ENCODE assay signal across 8 cellular contexts in genomic region chr17:45225964-45226530, GRCh38. TPM values are rescaled to one million over a fixed set of nuclear protein-coding genes. Genes with fewer than 3 reads are reported as not detected.
DNase-seq lines count a peak whose midpoint lies in the region; ATAC-seq lines count a peak whose summit lies in the region.

No MANE protein-coding gene starts in this region.

- H3K9me3 Mint-ChIP-seq in T-cell = no peaks in the 10 kb centered on the region
- no peaks in the 10 kb centered on the region for H3K9me3 Mint-ChIP-seq in activated naive CD8-positive, alpha-beta T cell treated with anti-CD3 and anti-CD28 coated beads, Interleukin-2, amount 50 U/mL, for 24 hours

- ATAC-seq in GM18517 (IDR thresholded peaks at IDR 0.05; ENCODE audit: unreplicated experiment) (peak; percentile 37), HG03097 (IDR thresholded peaks at IDR 0.05; ENCODE audit: low FRiP score, unreplicated experiment) (peak; percentile 45), T-cell (replicated peaks in 1 of 4) (peak; percentile 72 to 77 (median 75))
- ATAC-seq in activated naive CD8-positive, alpha-beta T cell treated with anti-CD3 and anti-CD28 coated beads, Interleukin-2, amount 50 U/mL, for 24 hours = peak; percentile 40

- peak overlapping the region; percentile 99 for H3K27ac Mint-ChIP-seq in T-cell
- H3K27ac Mint-ChIP-seq in activated naive CD8-positive, alpha-beta T cell treated with anti-CD3 and anti-CD28 coated beads, Interleukin-2, amount 50 U/mL, for 24 hours = peak overlapping the region; percentile 97

- DNase-seq in T-cell (peak; percentile 89 to 99 (median 96)), lung microvascular endothelial cell (ENCODE audit: low read depth in 2 of 2) (peak; percentile 42 to 56), dedifferentiated amniotic fluid mesenchymal stem cell (ENCODE audit: extremely low spot score) (no peak), NCI-H1694 (lab: John Stamatoyannopoulos, UW) (no peak)
- DNase-seq in activated naive CD8-positive, alpha-beta T cell treated with anti-CD3 and anti-CD28 coated beads, Interleukin-2, amount 50 U/mL, for 24 hours = peak; percentile 96
- peak; percentile 84 to 87 for DNase-seq in stimulated activated CD8-positive, alpha-beta memory T cell treated with anti-CD3 and anti-CD28 coated beads, Interleukin-7, amount 100 ng/mL, for 1 hour (ENCODE audit: low read depth in 2 of 2)

- no peaks in the 10 kb centered on the region for H3K36me3 Mint-ChIP-seq in T-cell
- H3K36me3 Mint-ChIP-seq in activated naive CD8-positive, alpha-beta T cell treated with anti-CD3 and anti-CD28 coated beads, Interleukin-2, amount 50 U/mL, for 24 hours (ENCODE audit: low read depth) = peaks cover 16% of the 10 kb centered on the region

- peak overlapping the region; percentile 95 to 100 (median 99) for H3K4me3 Mint-ChIP-seq in T-cell
- peak overlapping the region; percentile 99 for H3K4me3 Mint-ChIP-seq in activated naive CD8-positive, alpha-beta T cell treated with anti-CD3 and anti-CD28 coated beads, Interleukin-2, amount 50 U/mL, for 24 hours

- CTCF ChIA-PET in T-cell (lab: Charles Lee) = interaction anchor here (0.6 to 1.5 kb wide), 12 partner anchors 9 to 91 kb away, joined by 3 to 13 read pairs (median 4); partner anchors contain the start of genes ACBD4 (in 1 of the 2) and MAP3K14 (in 1 of the 2)

- H3K4me1 Mint-ChIP-seq in T-cell = peaks cover 62 to 78% (median 71%) of the 10 kb centered on the region in 3 donors
- H3K4me1 Mint-ChIP-seq in activated naive CD8-positive, alpha-beta T cell treated with anti-CD3 and anti-CD28 coated beads, Interleukin-2, amount 50 U/mL, for 24 hours = peaks cover 78% of the 10 kb centered on the region

- POLR2A ChIA-PET in T-cell (lab: Charles Lee) = interaction anchor here (0.5 to 1.6 kb wide), 5 partner anchors 10 to 90 kb away, joined by 3 to 6 read pairs (median 5); partner anchors contain the start of gene HEXIM1 (in 1 of the 2)

- no peaks in the 10 kb centered on the region for H3K27me3 Mint-ChIP-seq in T-cell
- no peaks in the 10 kb centered on the region for H3K27me3 Mint-ChIP-seq in activated naive CD8-positive, alpha-beta T cell treated with anti-CD3 and anti-CD28 coated beads, Interleukin-2, amount 50 U/mL, for 24 hours

RNA-seq across cellular contexts. Expression of gene FMNL1, which starts 4.4 kb away (rescaled TPM):
- total RNA-seq in T-cell = 100 to 1,000 TPM; 362 to 473 (median 457) TPM
- total RNA-seq in lung microvascular endothelial cell = 0.65 and 0.79 TPM in 2 replicates

RNA-seq across cellular contexts. Expression of gene SPATA32, which starts 35.8 kb away (rescaled TPM):
- total RNA-seq in T-cell (under 1 TPM in 4 of 5 donors, not detected in 1; 0.37 to 0.55 (median 0.42) TPM), lung microvascular endothelial cell (not detected in 2 replicates)

Comparison
In these comparisons a context has a peak if more than half of its experiments do, and no peak if none do; other contexts are left out.
1. DNase-seq: peak in T-cell (34 of 34), activated naive CD8-positive, alpha-beta T cell treated with anti-CD3 and anti-CD28 coated beads, Interleukin-2, amount 50 U/mL, for 24 hours (single experiment), lung microvascular endothelial cell (2 of 2) and stimulated activated CD8-positive, alpha-beta memory T cell treated with anti-CD3 and anti-CD28 coated beads, Interleukin-7, amount 100 ng/mL, for 1 hour (2 of 2); none in dedifferentiated amniotic fluid mesenchymal stem cell (single experiment) and NCI-H1694 (single experiment).
2. RNA of gene FMNL1, which starts 4.4 kb away (total RNA-seq): 362 to 473 TPM in T-cell; 0.65 to 0.79 TPM in lung microvascular endothelial cell; every median in the first group is over 100 times any median in the second.
3. Peak in every context shown above with its lines, with median percentiles within 50 percentile points of each other: ATAC-seq.